Comparison of ENCODE assay signal across 10 cellular contexts in the genomic region with DNA sequence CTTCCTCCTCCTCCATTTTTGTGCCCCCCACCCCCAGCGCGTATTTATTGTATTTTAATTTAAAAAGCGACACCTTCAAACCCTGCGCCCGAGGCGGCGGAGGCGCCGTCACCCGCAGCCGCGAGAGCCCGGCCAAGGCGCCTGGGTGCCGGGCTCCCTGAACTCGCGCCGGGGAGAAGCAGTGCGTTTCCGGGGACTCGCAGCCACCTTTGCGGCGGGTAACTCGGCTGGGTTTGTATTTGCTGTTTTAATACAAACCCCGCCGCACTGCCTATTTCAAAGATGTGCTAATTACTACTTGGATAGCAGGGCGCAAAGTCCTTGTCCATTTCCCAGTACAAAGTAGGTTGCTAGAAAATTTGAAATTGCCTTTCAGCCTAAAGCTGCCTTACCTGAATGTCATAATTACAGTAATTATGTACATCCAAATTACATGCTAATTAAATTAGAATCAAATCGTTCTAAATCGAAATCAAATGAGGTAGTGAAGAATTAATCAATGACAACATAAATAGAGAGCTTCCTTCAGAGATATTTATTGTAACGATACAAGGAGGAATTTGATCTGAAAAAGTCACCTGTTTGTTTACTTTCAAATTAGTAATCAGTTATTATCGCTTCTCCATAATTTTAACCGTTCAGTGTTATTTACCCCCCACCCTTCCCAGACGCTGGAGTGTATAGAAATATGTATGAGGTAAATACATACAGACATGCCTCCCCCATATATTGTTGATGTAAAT. TPM values are rescaled to one million over a fixed set of nuclear protein-coding genes. Genes with fewer than 3 reads are reported as not detected.
DNase-seq lines count a peak whose midpoint lies in the region; ATAC-seq, FAIRE-seq and TF ChIP-seq lines count a peak whose summit lies in the region.
"Had no signal": no experiment of that assay in that cellular context is flagged by ENCODE, and none has a peak within 500 bp of the region (broad histone marks: within the 10 kb centered on the region; RNA-seq: fewer than 3 reads in every experiment).

No MANE protein-coding gene starts in this region.

- no peak overlapping the region for H3K9ac ChIP-seq in iPS-20b (ENCODE audit: low read depth, low read length)

- H3K4me3 Mint-ChIP-seq in activated CD4-positive, alpha-beta T cell treated with anti-CD3 and anti-CD28 coated beads, Interleukin-2, amount 10 ng/mL, durations not matched to agents 7 days and 5 days: peak overlapping the region; percentile 41

- no peaks in the 10 kb centered on the region for H3K9me3 Mint-ChIP-seq in activated CD4-positive, alpha-beta T cell treated with anti-CD3 and anti-CD28 coated beads, Interleukin-2, amount 10 ng/mL, durations not matched to agents 7 days and 5 days

- H3K4me3 ChIP-seq in AG04449 (ENCODE audit: low read depth, low read length): peak overlapping the region; percentile 13
- peak overlapping the region; percentile 62 for H3K4me3 ChIP-seq in iPS-20b (ENCODE audit: low read length)
- no peak overlapping the region for H3K4me3 ChIP-seq in vagina
- H3K4me3 ChIP-seq: mucosa of descending colon had no signal

- CTCF ChIA-PET in AG04449 (lab: Yijun Ruan, JAX): interaction anchor here (0.8 to 2.7 kb wide), 5 partner anchors 29 to 1315 kb away, joined by 3 to 8 read pairs (median 4); no protein-coding TSS in a partner anchor
- CTCF ChIA-PET in activated CD4-positive, alpha-beta T cell treated with anti-CD3 and anti-CD28 coated beads, Interleukin-2, amount 10 ng/mL, durations not matched to agents 7 days and 5 days (lab: Charles Lee): interaction anchor here (1.0 to 5.7 kb wide), 2 partner anchors 9 to 17 kb away, joined by 5 to 42 read pairs; no protein-coding TSS in a partner anchor

- intact Hi-C loops in vagina (cut with DNase I): no loop called here

- H3K27me3 ChIP-seq in iPS-20b (ENCODE audit: insufficient read depth, low read length) (peaks cover 84% of the 10 kb centered on the region), vagina (peaks cover 18% of the 10 kb centered on the region)

- FAIRE-seq in urothelium cell line (lab: Jason Lieb, UNC): no peak
- FAIRE-seq: colon had no signal

- no peak overlapping the region for H3K27ac Mint-ChIP-seq in activated CD4-positive, alpha-beta T cell treated with anti-CD3 and anti-CD28 coated beads, Interleukin-2, amount 10 ng/mL, durations not matched to agents 7 days and 5 days

- no peaks in the 10 kb centered on the region for H3K36me3 ChIP-seq in iPS-20b (ENCODE audit: insufficient read depth, low read depth, low read length)
- peaks cover 0 to 3% of the 10 kb centered on the region in 2 donors for H3K36me3 ChIP-seq in vagina

- peaks cover 38% of the 10 kb centered on the region for H3K4me1 Mint-ChIP-seq in activated CD4-positive, alpha-beta T cell treated with anti-CD3 and anti-CD28 coated beads, Interleukin-2, amount 10 ng/mL, durations not matched to agents 7 days and 5 days

- no peak for TF ChIP-seq POLR2A in vagina (IDR thresholded peaks at IDR 0.05)

- DNase-seq in AG04449 (ENCODE audit: low read depth, low spot score) (no peak), GM10266 (ENCODE audit: extremely low spot score) (peak; percentile 57), 8988T (no peak), vagina (ENCODE audit: extremely low spot score in 2 of 2) (no peak), urothelium cell line (ENCODE audit: low spot score) (no peak)
- DNase-seq in activated CD4-positive, alpha-beta T cell treated with anti-CD3 and anti-CD28 coated beads, Interleukin-2, amount 10 ng/mL, durations not matched to agents 7 days and 5 days: peak; percentile 46

- H3K27me3 Mint-ChIP-seq in activated CD4-positive, alpha-beta T cell treated with anti-CD3 and anti-CD28 coated beads, Interleukin-2, amount 10 ng/mL, durations not matched to agents 7 days and 5 days: peaks cover 63% of the 10 kb centered on the region

- H3K4me1 ChIP-seq in iPS-20b (ENCODE audit: insufficient read depth, low read length) (peaks cover 32% of the 10 kb centered on the region; the same call in 1 of the 2 replicates), vagina (peaks cover 30% of the 10 kb centered on the region)

- ATAC-seq in GM21717 (IDR thresholded peaks at IDR 0.05; ENCODE audit: unreplicated experiment): no peak

- H3K36me3 Mint-ChIP-seq in activated CD4-positive, alpha-beta T cell treated with anti-CD3 and anti-CD28 coated beads, Interleukin-2, amount 10 ng/mL, durations not matched to agents 7 days and 5 days (ENCODE audit: low read depth): peaks cover 4% of the 10 kb centered on the region

- no peaks in the 10 kb centered on the region for H3K9me3 ChIP-seq in iPS-20b (ENCODE audit: insufficient read depth, low read depth, low read length)
- no peaks in the 10 kb centered on the region for H3K9me3 ChIP-seq in vagina
- H3K9me3 ChIP-seq: mucosa of descending colon had no signal

- POLR2A ChIA-PET in AG04449 (lab: Yijun Ruan, JAX): no interaction called here
- POLR2A ChIA-PET in activated CD4-positive, alpha-beta T cell treated with anti-CD3 and anti-CD28 coated beads, Interleukin-2, amount 10 ng/mL, durations not matched to agents 7 days and 5 days (lab: Charles Lee): no interaction called here

- TF ChIP-seq CTCF in AG04449 (IDR thresholded peaks at IDR 0.05; ENCODE audit: insufficient read depth, low read length, missing control alignments) (no peak), GM10266 (IDR thresholded peaks at IDR 0.05; ENCODE audit: control insufficient read depth, insufficient read depth, low read depth, missing control alignments) (no peak), vagina (IDR thresholded peaks at IDR 0.05) (no peak)

- no peak overlapping the region for H3K27ac ChIP-seq in iPS-20b (ENCODE audit: low read length)
- no peak overlapping the region for H3K27ac ChIP-seq in vagina

RNA-seq across cellular contexts. Expression of a gene that starts 8.0 kb away (rescaled TPM):
- not detected for total RNA-seq in activated CD4-positive, alpha-beta T cell treated with anti-CD3 and anti-CD28 coated beads, Interleukin-2, amount 10 ng/mL, durations not matched to agents 7 days and 5 days
- total RNA-seq in vagina: not detected
- total RNA-seq: mucosa of descending colon had no signal

RNA-seq across cellular contexts. Expression of a gene that starts 52.8 kb away (rescaled TPM):
- 10 to 100 TPM; 16.8 to 16.9 TPM for total RNA-seq in activated CD4-positive, alpha-beta T cell treated with anti-CD3 and anti-CD28 coated beads, Interleukin-2, amount 10 ng/mL, durations not matched to agents 7 days and 5 days
- 15.7 TPM for total RNA-seq in vagina

Comparison
In these comparisons a context has a peak if more than half of its experiments do, and no peak if none do; other contexts are left out.
1. DNase-seq: peak in GM10266 (single experiment) and activated CD4-positive, alpha-beta T cell treated with anti-CD3 and anti-CD28 coated beads, Interleukin-2, amount 10 ng/mL, durations not matched to agents 7 days and 5 days (single experiment); none in AG04449 (single experiment), 8988T (single experiment), vagina (0 of 2) and urothelium cell line (single experiment).
2. H3K4me3 ChIP-seq: peak in AG04449 (single experiment) and iPS-20b (single experiment); none in vagina (0 of 2).